8 cellular contexts compared by ENCODE assay signal in genomic region chr7:154913645-154914579, GRCh38.
DNase-seq lines count a peak whose midpoint lies in the region; ATAC-seq and TF ChIP-seq lines count a peak whose summit lies in the region.

No MANE protein-coding gene starts in this region.

- ATAC-seq in GM21786 (IDR thresholded peaks at IDR 0.05; ENCODE audit: unreplicated experiment) (peak; percentile 93), thoracic aorta (ENCODE audit: insufficient number of reproducible peaks, low FRiP score, low read depth) (peak; percentile 77)

- H3K9me3 Mint-ChIP-seq in glutamatergic neuron (ENCODE audit: unreplicated experiment) (peaks cover 12% of the 10 kb centered on the region), osteocyte (ENCODE audit: unreplicated experiment) (peaks cover 12% of the 10 kb centered on the region)

- H3K27me3 ChIP-seq in thoracic aorta (replicated peaks; ENCODE audit: insufficient read depth): no peaks in the 10 kb centered on the region

- H3K36me3 Mint-ChIP-seq in glutamatergic neuron (ENCODE audit: unreplicated experiment): peaks cover 8% of the 10 kb centered on the region
- H3K36me3 Mint-ChIP-seq in osteocyte (ENCODE audit: unreplicated experiment): no peaks in the 10 kb centered on the region

- H3K4me3 ChIP-seq in Jurkat, Clone E6-1 (ENCODE audit: low read length): no peak overlapping the region
- peak overlapping the region; percentile 71 for H3K4me3 ChIP-seq in thoracic aorta

- no peaks in the 10 kb centered on the region for H3K36me3 ChIP-seq in thoracic aorta

- H3K4me3 Mint-ChIP-seq in glutamatergic neuron (ENCODE audit: unreplicated experiment) (peak overlapping the region; percentile 72), osteocyte (ENCODE audit: unreplicated experiment) (no peak overlapping the region)

- H3K4me1 Mint-ChIP-seq in glutamatergic neuron (ENCODE audit: low read depth, unreplicated experiment) (no peaks in the 10 kb centered on the region), osteocyte (ENCODE audit: unreplicated experiment) (no peaks in the 10 kb centered on the region)

- H3K4me1 ChIP-seq in thoracic aorta (ENCODE audit: control insufficient read depth in 1 of 2, low read depth in 2 of 2): peaks cover 0 to 5% of the 10 kb centered on the region in 2 donors

- TF ChIP-seq CTCF in glutamatergic neuron (IDR thresholded peaks at IDR 0.05; ENCODE audit: partially characterized antibody, unreplicated experiment): peak; percentile 87
- TF ChIP-seq CTCF in osteocyte (IDR thresholded peaks at IDR 0.05): peak; percentile 94
- TF ChIP-seq CTCF in thoracic aorta (IDR thresholded peaks at IDR 0.05): peak; percentile 88

- DNase-seq in G401 (ENCODE audit: low spot score) (peak; percentile 86), SK-N-DZ (ENCODE audit: low spot score) (peak; percentile 80), glutamatergic neuron (peak; percentile 97), osteocyte (ENCODE audit: extremely low spot score, unreplicated experiment) (peak; percentile 91), thoracic aorta (ENCODE audit: low spot score) (peak; percentile 31)
- peak; percentile 30 for DNase-seq in Jurkat, Clone E6-1 (ENCODE audit: low read depth, low spot score)
- peak; percentile 91 for DNase-seq in activated naive CD4-positive, alpha-beta T cell treated with anti-CD3 and anti-CD28 coated beads, Interleukin-2, amount 50 U/mL, for 16 hours

- in situ Hi-C loops in G401 (cut with HindIII; ENCODE audit: low sequenced_read_pairs): no loop called here

- H3K9me3 ChIP-seq in thoracic aorta: peaks cover 3% of the 10 kb centered on the region

- H3K27ac Mint-ChIP-seq in glutamatergic neuron (ENCODE audit: unreplicated experiment) (no peak overlapping the region), osteocyte (ENCODE audit: unreplicated experiment) (no peak overlapping the region)

- H3K27me3 Mint-ChIP-seq in glutamatergic neuron (ENCODE audit: unreplicated experiment): peaks cover 1% of the 10 kb centered on the region
- H3K27me3 Mint-ChIP-seq in osteocyte (ENCODE audit: unreplicated experiment): no peaks in the 10 kb centered on the region

- H3K27ac ChIP-seq in thoracic aorta: no peak overlapping the region

Comparison
In these comparisons a context has a peak if more than half of its experiments do, and no peak if none do; other contexts are left out.
1. DNase-seq: peak in every context shown above with its lines; median percentile 97 in glutamatergic neuron; 91 in activated naive CD4-positive, alpha-beta T cell treated with anti-CD3 and anti-CD28 coated beads, Interleukin-2, amount 50 U/mL, for 16 hours; 91 in osteocyte; 86 in G401; 80 in SK-N-DZ; 31 in thoracic aorta; 30 in Jurkat, Clone E6-1.